In the genomic region with DNA sequence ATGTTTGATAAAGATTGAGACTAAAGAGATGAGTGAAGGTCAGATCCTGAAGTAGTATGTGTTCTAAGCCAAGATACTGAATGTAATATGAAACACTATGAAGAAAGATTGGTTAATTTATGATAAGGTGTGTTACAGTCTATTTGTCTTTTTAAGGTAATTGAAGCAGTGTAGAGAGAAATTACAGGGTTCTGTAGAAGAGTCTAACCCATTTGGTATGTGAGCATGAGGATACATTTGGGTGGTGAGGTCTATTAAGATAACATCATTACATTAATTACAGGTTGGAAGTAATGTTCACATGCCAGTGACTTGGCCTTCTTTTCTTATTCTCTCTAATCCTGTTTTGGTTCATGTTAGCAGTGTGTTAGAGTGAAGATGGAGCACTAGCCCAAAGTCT, we compare ENCODE assay signal across 5 cellular contexts.
"Had no signal": no experiment of that assay in that cellular context is flagged by ENCODE, and none has a peak within 500 bp of the region (broad histone marks: within the 10 kb centered on the region; RNA-seq: fewer than 3 reads in every experiment).

No MANE protein-coding gene starts in this region.

- H3K9ac ChIP-seq: GM23248 had no signal

- H2AFZ ChIP-seq: GM23248 had no signal

- H3K27ac ChIP-seq: GM23248 had no signal

- H3K4me3 ChIP-seq: GM23248, HAP-1 had no signal

- H3K9me3 ChIP-seq: HAP-1 had no signal

- DNase-seq: GM23248, GOT3, H7, IMR-90 had no signal
